In the genomic region with DNA sequence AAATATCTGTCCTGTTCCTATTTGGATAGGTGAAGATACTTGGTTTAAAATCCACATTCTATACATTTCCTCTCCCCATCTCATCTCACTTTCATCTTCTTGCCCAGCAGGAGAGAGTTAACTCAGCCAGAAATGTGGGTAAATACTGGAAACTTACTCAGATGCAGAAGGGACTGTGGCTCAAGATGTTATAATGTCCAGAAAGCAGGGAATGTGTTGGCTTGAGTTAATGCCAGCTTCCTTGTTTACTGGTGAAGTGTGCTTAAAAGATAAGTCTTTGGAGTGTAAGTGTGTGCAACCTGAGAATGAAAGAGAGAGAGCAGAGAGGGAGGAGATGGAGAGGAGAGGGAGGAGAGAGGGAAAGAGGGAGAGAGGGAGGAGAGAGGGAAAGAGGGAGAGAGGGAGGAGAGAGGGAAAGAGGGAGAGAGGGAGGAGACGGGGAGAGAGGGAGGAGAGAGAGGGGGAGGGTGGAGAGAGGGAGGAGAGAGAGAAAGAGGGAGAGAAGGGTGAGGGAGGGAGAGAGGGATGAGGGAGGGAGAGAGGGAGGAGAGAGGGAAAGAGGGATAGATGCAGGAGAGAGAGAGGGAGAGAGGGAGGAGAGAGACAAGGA, we compare ENCODE assay signal across 12 cellular contexts. TPM values are rescaled to one million over a fixed set of nuclear protein-coding genes. Genes with fewer than 3 reads are reported as not detected.
DNase-seq lines count a peak whose midpoint lies in the region; ATAC-seq and TF ChIP-seq lines count a peak whose summit lies in the region.
"Had no signal": no experiment of that assay in that cellular context is flagged by ENCODE, and none has a peak within 500 bp of the region (broad histone marks: within the 10 kb centered on the region; RNA-seq: fewer than 3 reads in every experiment).

No MANE protein-coding gene starts in this region.

- CTCF ChIA-PET in PC-9 (lab: Charles Lee), result interaction anchor here (0.9 kb wide), 1 partner anchor 73 kb away, joined by 7 read pairs; no protein-coding TSS in a partner anchor

- H3K9ac ChIP-seq in fibroblast of lung (ENCODE audit: insufficient read depth, low read length), result no peak overlapping the region

- H3K27me3 ChIP-seq in PC-9 (ENCODE audit: insufficient read depth, low read depth), result no peaks in the 10 kb centered on the region
- H3K27me3 ChIP-seq in fibroblast of lung (ENCODE audit: control insufficient read depth, insufficient read depth, low read length), result no peaks in the 10 kb centered on the region
- H3K27me3 ChIP-seq in stomach, result no peaks in the 10 kb centered on the region

- peaks cover 21% of the 10 kb centered on the region for H3K4me1 ChIP-seq in PC-9 (replicated peaks; ENCODE audit: insufficient read depth)
- H3K4me1 ChIP-seq in fibroblast of lung (ENCODE audit: control insufficient read depth, extremely low read depth, insufficient read depth, low read length), result peaks cover 12% of the 10 kb centered on the region
- H3K4me1 ChIP-seq in stomach, result peaks cover 8 to 28% (median 26%) of the 10 kb centered on the region in 4 donors

- no peak overlapping the region for H2AFZ ChIP-seq in PC-9
- peak overlapping the region; percentile 54 for H2AFZ ChIP-seq in fibroblast of lung (ENCODE audit: low read length)

- peak overlapping the region; percentile 15; the same call in 1 of the 2 replicates for H3K4me3 ChIP-seq in PC-9
- peak overlapping the region in 2 of 4 experiments; percentile 1 to 12 for H3K4me3 ChIP-seq in fibroblast of lung (replicated peaks in 1 of 4; ENCODE audit: control extremely low read depth in 1 of 4, insufficient read depth in 1 of 4, low read depth in 3 of 4, low read length in 4 of 4)
- no peak overlapping the region for H3K4me3 ChIP-seq in stomach

- H3K36me3 ChIP-seq in PC-9 (ENCODE audit: low read depth), result no peaks in the 10 kb centered on the region
- H3K36me3 ChIP-seq in fibroblast of lung (ENCODE audit: control insufficient read depth, insufficient read depth, low read length), result no peaks in the 10 kb centered on the region
- no peaks in the 10 kb centered on the region for H3K36me3 ChIP-seq in stomach

- POLR2A ChIA-PET in PC-9 (lab: Charles Lee; ENCODE audit: unreplicated experiment), result interaction anchor here (0.6 kb wide), 1 partner anchor 690 kb away, joined by 6 read pairs; no protein-coding TSS in a partner anchor

- DNase-seq in NCI-H510A treated with DMSO at 0.1 percent for 48 hours (lab: John Stamatoyannopoulos, UW), result peak; percentile 42
- no peak for DNase-seq in NCI-H510A (lab: John Stamatoyannopoulos, UW)
- DNase-seq in PC-9, result peak in 1 of 2 experiments; percentile 80
- peak; percentile 50 to 63 for DNase-seq in fibroblast of lung (ENCODE audit: low read depth in 2 of 2)
- no peak for DNase-seq in stomach
- no peak for DNase-seq in NCI-H526 treated with DMSO at 0.1 percent for 48 hours (lab: John Stamatoyannopoulos, UW)
- DNase-seq in GM20000 (ENCODE audit: low spot score), result no peak
- DNase-seq: amygdala; H7; MV-4-11; stimulated activated naive B cell treated with anti-CD40 and anti-IgM and Interleukin-4, amounts not matched to agents 10 μg/mL and 1 μg/mL and 100 μg/mL, for 72 hours had no signal

- no TSS peak for BruUV-seq in PC-9 (replicated peaks; lab: Mats Ljungman, UMichigan)

- ATAC-seq in HG02973 (IDR thresholded peaks at IDR 0.05; ENCODE audit: unreplicated experiment), result no peak
- ATAC-seq: stimulated activated naive B cell treated with anti-CD40 and anti-IgM and Interleukin-4, amounts not matched to agents 10 μg/mL and 1 μg/mL and 100 μg/mL, for 72 hours had no signal

- TF ChIP-seq CTCF in PC-9 (conservative IDR thresholded peaks at IDR 0.05), result no peak
- TF ChIP-seq CTCF in fibroblast of lung (conservative IDR thresholded peaks at IDR 0.05 in 1 of 2, IDR thresholded peaks at IDR 0.05 in 1 of 2; ENCODE audit: low read depth in 1 of 2, low read length in 2 of 2), result no peak
- peak in 2 of 7 experiments; percentile 4 to 16 for TF ChIP-seq CTCF in stomach (IDR thresholded peaks at IDR 0.05)
- TF ChIP-seq CTCF in GM20000 (IDR thresholded peaks at IDR 0.05; ENCODE audit: extremely low read depth, missing control alignments), result no peak

- no peak for TF ChIP-seq POLR2A in stomach (IDR thresholded peaks at IDR 0.05)

- 0 out of 2 replicates have a peak overlapping the region, but pooled peaks have one; percentile 17 for H3K27ac ChIP-seq in PC-9
- peak overlapping the region; percentile 23 for H3K27ac ChIP-seq in fibroblast of lung (ENCODE audit: insufficient read depth, low read length)
- H3K27ac ChIP-seq in stomach, result peak overlapping the region in 3 of 5 donors; percentile 61 to 79 (median 65)

- 0 to 11% (median 4%) methylated on average over 1 of the region's 1 CpG for WGBS in stomach, 5 donors

- H3K79me2 ChIP-seq in PC-9 (ENCODE audit: low read depth), result no peaks in the 10 kb centered on the region
- no peaks in the 10 kb centered on the region for H3K79me2 ChIP-seq in fibroblast of lung (ENCODE audit: control insufficient read depth, insufficient read depth, low read length)

- intact Hi-C loops in PC-9 (cut with micrococcal nuclease; ENCODE audit: unreplicated experiment) (no loop called here), stomach (cut with DNase I; ENCODE audit: low total_unique reads) (no loop called here)

- H4K20me1 ChIP-seq in PC-9 (ENCODE audit: insufficient read depth), result no peaks in the 10 kb centered on the region
- H4K20me1 ChIP-seq in fibroblast of lung (ENCODE audit: control insufficient read depth, extremely low read depth, insufficient read depth, low read length), result no peaks in the 10 kb centered on the region

- no peaks in the 10 kb centered on the region for H3K9me2 ChIP-seq in PC-9 (ENCODE audit: insufficient read depth)

- TF ChIP-seq EP300 in stomach (IDR thresholded peaks at IDR 0.05), result no peak

- H3K9me3 ChIP-seq in PC-9 (ENCODE audit: insufficient read depth, low read depth) (no peaks in the 10 kb centered on the region), fibroblast of lung (ENCODE audit: control insufficient read depth, insufficient read depth, low read depth, low read length) (no peaks in the 10 kb centered on the region), stomach (no peaks in the 10 kb centered on the region)

- peak overlapping the region; percentile 32 for H3K4me2 ChIP-seq in PC-9
- peak overlapping the region; percentile 58 for H3K4me2 ChIP-seq in fibroblast of lung (ENCODE audit: extremely low read depth, insufficient read depth, low read length)

- peaks cover 13% of the 10 kb centered on the region; the same call in 1 of the 2 replicates for H3F3A ChIP-seq in PC-9 (ENCODE audit: insufficient read depth, low read depth)

RNA-seq across cellular contexts. Expression of a gene that starts 22.0 kb away (rescaled TPM):
- total RNA-seq in PC-9 (2021) (31.1 and 50.3 TPM in 2 replicates), fibroblast of lung (11.3 and 14.2 TPM in 2 replicates), stomach (10 to 100 TPM in 3 of 5 donors, not detected in 2; 10.9 to 34.8 (median 22.4) TPM)
- polyA plus RNA-seq in fibroblast of lung (25.0 and 35.2 TPM in 2 replicates), stomach (10 to 100 TPM; 27.5 to 55.4 (median 44.1) TPM)
- polyA plus RNA-seq in fibroblast of lung (2012), result 61.2 and 71.8 TPM in 2 replicates
- 6.0 and 6.4 TPM in 2 replicates for polyA minus RNA-seq in fibroblast of lung (ENCODE audit: low replicate concordance)

RNA-seq across cellular contexts. Expression of a gene that starts 46.2 kb away (rescaled TPM):
- total RNA-seq in PC-9 (2021), result 41.5 and 46.0 TPM in 2 replicates
- total RNA-seq in fibroblast of lung, result 8.2 and 28.6 TPM in 2 replicates
- 31.8 and 170 TPM in 2 replicates for polyA plus RNA-seq in fibroblast of lung
- polyA plus RNA-seq in fibroblast of lung (2012), result 23.4 and 117 TPM in 2 replicates
- 72.4 and 266 TPM in 2 replicates for polyA minus RNA-seq in fibroblast of lung (ENCODE audit: low replicate concordance)
- total RNA-seq in stomach, result 100 to 1,000 TPM in 1 of 5 donors, 10 to 100 TPM in 4; 11.0 to 110 (median 50.7) TPM
- polyA plus RNA-seq in stomach, result 10 to 100 TPM; 10.5 to 23.5 (median 13.0) TPM

Comparison
In these comparisons a context has a peak if more than half of its experiments do, and no peak if none do; other contexts are left out.
1. DNase-seq: peak in NCI-H510A treated with DMSO at 0.1 percent for 48 hours (single experiment) and fibroblast of lung (2 of 2); none in NCI-H510A (single experiment), stomach (single experiment), NCI-H526 treated with DMSO at 0.1 percent for 48 hours (single experiment) and GM20000 (single experiment).
2. Peak in every context shown above with its lines, with median percentiles within 50 percentile points of each other: H3K27ac ChIP-seq.